11 cellular contexts compared by ENCODE assay signal in the genomic region with DNA sequence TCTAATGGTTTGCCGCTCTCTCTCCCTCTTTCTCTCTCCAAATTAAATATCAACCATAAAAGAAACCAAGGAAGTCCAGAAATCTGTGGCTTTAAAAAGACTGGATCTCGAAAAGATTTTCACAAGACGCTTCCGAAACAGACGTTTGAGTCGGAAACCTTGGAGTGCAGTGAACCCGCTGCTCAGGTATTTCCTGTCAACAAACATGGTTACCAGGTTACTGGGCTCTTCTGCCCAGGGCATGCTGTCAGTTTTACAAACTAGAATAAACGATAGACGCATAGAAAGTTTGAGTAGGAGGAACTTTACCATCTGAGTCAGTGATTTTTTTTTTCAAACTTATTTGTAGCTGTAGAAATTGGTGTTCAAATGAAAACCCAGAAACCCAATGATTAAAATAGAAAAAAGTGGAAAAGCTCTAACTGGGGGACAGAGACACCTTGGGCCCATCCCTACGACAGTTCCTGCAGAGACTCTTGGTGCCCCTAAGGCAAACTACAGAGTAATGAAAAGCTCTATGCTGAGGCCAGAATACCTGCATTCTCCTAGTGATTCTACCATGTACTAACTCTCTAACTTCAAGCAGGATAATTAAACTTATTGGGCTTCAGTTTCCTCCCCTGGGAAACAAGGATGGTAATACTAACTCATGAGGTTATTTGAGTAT.
A peak's percentile ranks its signal among the peaks of the same experiment; 100 is the strongest.
DNase-seq lines count a peak whose midpoint lies in the region; ATAC-seq and TF ChIP-seq lines count a peak whose summit lies in the region.
"Had no signal": no experiment of that assay in that cellular context is flagged by ENCODE, and none has a peak within 500 bp of the region (broad histone marks: within the 10 kb centered on the region; RNA-seq: fewer than 3 reads in every experiment).

No MANE protein-coding gene starts in this region.

- peaks cover 0 to 2% (median 0%) of the 10 kb centered on the region in 5 experiments for H3K9me3 Mint-ChIP-seq in brain

- H3K27ac ChIP-seq in 22Rv1: peak overlapping the region; percentile 95
- H3K27ac ChIP-seq: parathyroid adenoma had no signal

- no peaks in the 10 kb centered on the region for H3K36me3 Mint-ChIP-seq in brain

- H3K27ac Mint-ChIP-seq in brain: peak overlapping the region in 4 of 5 experiments; percentile 2 to 42 (median 22)
- H3K27ac Mint-ChIP-seq: activated CD8-positive, alpha-beta T cell treated with anti-CD3 and anti-CD28 coated beads, Interleukin-2, amount 10 ng/mL, durations not matched to agents 7 days and 5 days had no signal

- peaks cover 3% of the 10 kb centered on the region for H3K27me3 Mint-ChIP-seq in brain

- no peak for ATAC-seq in left colon
- ATAC-seq in HG03280 (IDR thresholded peaks at IDR 0.05; ENCODE audit: unreplicated experiment): no peak
- ATAC-seq: activated CD8-positive, alpha-beta T cell treated with anti-CD3 and anti-CD28 coated beads, Interleukin-2, amount 10 ng/mL, durations not matched to agents 7 days and 5 days had no signal

- TF ChIP-seq CTCF in 22Rv1 (IDR thresholded peaks at IDR 0.05) (no peak), brain (conservative IDR thresholded peaks at IDR 0.05) (no peak)

- DNase-seq in ELF-1 (ENCODE audit: low read depth, low spot score): peak; percentile 67
- peak; percentile 81 for DNase-seq in islet precursor cell
- no peak for DNase-seq in left colon
- no peak for DNase-seq in NCI-H524 (lab: John Stamatoyannopoulos, UW)
- DNase-seq in GF-D8 (lab: John Stamatoyannopoulos, UW): no peak
- DNase-seq: activated CD8-positive, alpha-beta T cell treated with anti-CD3 and anti-CD28 coated beads, Interleukin-2, amount 10 ng/mL, durations not matched to agents 7 days and 5 days; anterior cingulate cortex had no signal

- peaks cover 9% of the 10 kb centered on the region for H3K4me1 Mint-ChIP-seq in brain

- intact Hi-C loops in left colon (cut with DNase I, micrococcal nuclease): no loop called here

- peak overlapping the region in 3 of 5 experiments; percentile 29 to 62 (median 42) for H3K4me3 Mint-ChIP-seq in brain
- H3K4me3 Mint-ChIP-seq: activated CD8-positive, alpha-beta T cell treated with anti-CD3 and anti-CD28 coated beads, Interleukin-2, amount 10 ng/mL, durations not matched to agents 7 days and 5 days had no signal

Comparison
In these comparisons a context has a peak if more than half of its experiments do, and no peak if none do; other contexts are left out.
1. DNase-seq: peak in ELF-1 (single experiment) and islet precursor cell (single experiment); none in left colon (0 of 2), NCI-H524 (0 of 2) and GF-D8 (single experiment).